Comparison of ENCODE assay signal across 8 cellular contexts in genomic region chr18:813405-814071, GRCh38. TPM values are rescaled to one million over a fixed set of nuclear protein-coding genes. Genes with fewer than 3 reads are reported as not detected.
A peak's percentile ranks its signal among the peaks of the same experiment; 100 is the strongest.
DNase-seq lines count a peak whose midpoint lies in the region; ATAC-seq, FAIRE-seq and TF ChIP-seq lines count a peak whose summit lies in the region.

No MANE protein-coding gene starts in this region.

- 14% methylated on average over 11 of the region's 11 CpGs for WGBS in thymus

- H3K27me3 Mint-ChIP-seq in activated T-cell treated with anti-CD3 and anti-CD28 coated beads, Interleukin-2, amount 50 U/mL, for 72 hours (ENCODE audit: low read depth) = no peaks in the 10 kb centered on the region
- peaks cover 6% of the 10 kb centered on the region for H3K27me3 Mint-ChIP-seq in activated CD4-positive, alpha-beta memory T cell treated with anti-CD3 and anti-CD28 coated beads for 36 hours

- H3K9me3 Mint-ChIP-seq in activated T-cell treated with anti-CD3 and anti-CD28 coated beads, Interleukin-2, amount 50 U/mL, for 72 hours = no peaks in the 10 kb centered on the region
- H3K9me3 Mint-ChIP-seq in activated CD4-positive, alpha-beta memory T cell treated with anti-CD3 and anti-CD28 coated beads for 36 hours = no peaks in the 10 kb centered on the region

- H3K9me3 ChIP-seq in keratinocyte (ENCODE audit: control insufficient read depth, low read depth, low read length) (no peaks in the 10 kb centered on the region), thymus (ENCODE audit: control insufficient read depth) (no peaks in the 10 kb centered on the region)

- H3K36me3 ChIP-seq in keratinocyte (ENCODE audit: control insufficient read depth in 2 of 2, extremely low read depth in 1 of 2, insufficient read depth in 2 of 2, low read length in 2 of 2) (no peaks in the 10 kb centered on the region), thymus (ENCODE audit: control insufficient read depth, insufficient read depth) (no peaks in the 10 kb centered on the region)

- H4K20me1 ChIP-seq in keratinocyte (ENCODE audit: control insufficient read depth, extremely low read depth, insufficient read depth, low read length) = no peaks in the 10 kb centered on the region

- DNase-seq in activated T-cell treated with anti-CD3 and anti-CD28 coated beads, Interleukin-2, amount 50 U/mL, for 72 hours = no peak
- no peak for DNase-seq in activated T-cell treated with anti-CD3 and anti-CD28 coated beads, Interleukin-2, amount 50 U/mL, for 48 hours
- no peak for DNase-seq in activated CD4-positive, alpha-beta memory T cell treated with anti-CD3 and anti-CD28 coated beads for 36 hours
- DNase-seq in keratinocyte (ENCODE audit: low read depth, low spot score) = no peak
- DNase-seq in NCI-H82 treated with DMSO at 0.1 percent for 48 hours (lab: John Stamatoyannopoulos, UW; ENCODE audit: unreplicated experiment) = no peak
- DNase-seq in anterior cingulate cortex (lab: John Stamatoyannopoulos, UW) = no peak
- DNase-seq in activated effector memory CD4-positive, alpha-beta T cell treated with anti-CD3 and anti-CD28 coated beads, Interleukin-2, amount 50 U/mL, for 16 hours = no peak

- no peak for FAIRE-seq in keratinocyte (lab: Jason Lieb, UNC)

- peak; percentile 8 to 16 for ATAC-seq in activated T-cell treated with anti-CD3 and anti-CD28 coated beads, Interleukin-2, amount 50 U/mL, for 72 hours (replicated peaks in 1 of 2)

- dilution Hi-C loops in keratinocyte (cut with MboI; ENCODE audit: extremely low pct_ligation_motif_present, low sequenced_read_pairs) = no loop called here

- peak overlapping the region; percentile 98 for H3K27ac Mint-ChIP-seq in activated T-cell treated with anti-CD3 and anti-CD28 coated beads, Interleukin-2, amount 50 U/mL, for 72 hours
- peak overlapping the region; percentile 99 for H3K27ac Mint-ChIP-seq in activated CD4-positive, alpha-beta memory T cell treated with anti-CD3 and anti-CD28 coated beads for 36 hours

- CTCF ChIA-PET in activated CD4-positive, alpha-beta memory T cell treated with anti-CD3 and anti-CD28 coated beads for 36 hours (lab: Charles Lee) = interaction anchor here (0.6 to 7.2 kb wide), 7 partner anchors 16 to 189 kb away, joined by 3 to 82 read pairs (median 4); partner anchors contain the start of gene ENOSF1

- H3K4me1 ChIP-seq in keratinocyte (ENCODE audit: control insufficient read depth, extremely low read depth, insufficient read depth, low read length) (peaks cover 3% of the 10 kb centered on the region), thymus (ENCODE audit: control insufficient read depth, insufficient read depth, low read length) (peaks cover 2% of the 10 kb centered on the region)

- H3K27ac ChIP-seq in keratinocyte (ENCODE audit: control insufficient read depth, insufficient read depth, low read length) = no peak overlapping the region
- peak overlapping the region; percentile 46 for H3K27ac ChIP-seq in thymus (ENCODE audit: low read depth)

- peaks cover 59% of the 10 kb centered on the region for H3K4me1 Mint-ChIP-seq in activated T-cell treated with anti-CD3 and anti-CD28 coated beads, Interleukin-2, amount 50 U/mL, for 72 hours (ENCODE audit: low read depth)
- H3K4me1 Mint-ChIP-seq in activated CD4-positive, alpha-beta memory T cell treated with anti-CD3 and anti-CD28 coated beads for 36 hours (ENCODE audit: low read depth) = peaks cover 48% of the 10 kb centered on the region

- H2AFZ ChIP-seq in keratinocyte (ENCODE audit: control insufficient read depth, low read length) = peak overlapping the region; percentile 95

- peak overlapping the region; percentile 78 for H3K4me2 ChIP-seq in keratinocyte (ENCODE audit: control insufficient read depth, extremely low read depth, insufficient read depth, low read depth, low read length)

- no peak for TF ChIP-seq CTCF in keratinocyte (optimal IDR thresholded peaks at IDR 0.05 in 1 of 3, IDR thresholded peaks at IDR 0.05 in 1 of 3, conservative IDR thresholded peaks at IDR 0.05 in 1 of 3; ENCODE audit: extremely low read depth in 1 of 3, insufficient read depth in 2 of 3, low read length in 3 of 3)

- peaks cover 7% of the 10 kb centered on the region in 2 donors for H3K36me3 Mint-ChIP-seq in activated T-cell treated with anti-CD3 and anti-CD28 coated beads, Interleukin-2, amount 50 U/mL, for 72 hours (ENCODE audit: insufficient read depth in 2 of 2)
- peaks cover 7% of the 10 kb centered on the region for H3K36me3 Mint-ChIP-seq in activated CD4-positive, alpha-beta memory T cell treated with anti-CD3 and anti-CD28 coated beads for 36 hours

- no peaks in the 10 kb centered on the region for H3K27me3 ChIP-seq in keratinocyte (ENCODE audit: control insufficient read depth, extremely low read depth, insufficient read depth, low read length)
- no peaks in the 10 kb centered on the region for H3K27me3 ChIP-seq in thymus (ENCODE audit: control insufficient read depth, insufficient read depth)

- no peak overlapping the region for H3K9ac ChIP-seq in keratinocyte (ENCODE audit: control insufficient read depth, extremely low read depth, insufficient read depth, low read length)

- intact Hi-C loops in activated CD4-positive, alpha-beta memory T cell treated with anti-CD3 and anti-CD28 coated beads for 36 hours (cut with micrococcal nuclease) = loop anchor here (1.0 to 5.0 kb wide), 11 partner anchors 17 to 1844 kb away; partner anchors contain the start of genes ENOSF1, METTL4, NDC80 and SMCHD1

- peak overlapping the region; percentile 95 to 97 for H3K4me3 Mint-ChIP-seq in activated T-cell treated with anti-CD3 and anti-CD28 coated beads, Interleukin-2, amount 50 U/mL, for 72 hours
- peak overlapping the region; percentile 87 for H3K4me3 Mint-ChIP-seq in activated CD4-positive, alpha-beta memory T cell treated with anti-CD3 and anti-CD28 coated beads for 36 hours

- peak overlapping the region in 2 of 3 experiments; percentile 76 to 98 for H3K4me3 ChIP-seq in keratinocyte (ENCODE audit: control insufficient read depth in 2 of 3, extremely low read depth in 1 of 3, insufficient read depth in 2 of 3, low read depth in 1 of 3, low read length in 3 of 3)
- peak overlapping the region; percentile 77 for H3K4me3 ChIP-seq in thymus (ENCODE audit: low read length)

- H3K79me2 ChIP-seq in keratinocyte (ENCODE audit: control insufficient read depth, insufficient read depth, low read length) = peaks cover 32% of the 10 kb centered on the region

- POLR2A ChIA-PET in activated CD4-positive, alpha-beta memory T cell treated with anti-CD3 and anti-CD28 coated beads for 36 hours (lab: Charles Lee) = interaction anchor here (0.8 to 4.0 kb wide), 8 partner anchors 13 to 155 kb away, joined by 3 to 27 read pairs (median 4); partner anchors contain the start of gene TYMS

- no peaks in the 10 kb centered on the region for H3K9me1 ChIP-seq in keratinocyte (ENCODE audit: control insufficient read depth, extremely low read depth, insufficient read depth, low read length)

RNA-seq across cellular contexts. Expression of gene YES1, which starts 1.5 kb away (rescaled TPM):
- total RNA-seq in activated T-cell treated with anti-CD3 and anti-CD28 coated beads, Interleukin-2, amount 50 U/mL, for 72 hours = 10 to 100 TPM; 15.3 to 22.5 TPM
- 10 to 100 TPM; 14.2 to 17.0 TPM for total RNA-seq in activated CD4-positive, alpha-beta memory T cell treated with anti-CD3 and anti-CD28 coated beads for 36 hours
- polyA plus RNA-seq in keratinocyte (16.4 to 27.8 TPM (median 22.9 TPM) in 3 replicates), thymus (18.8 TPM)
- 27.8 TPM for polyA plus RNA-seq in keratinocyte (2011; ENCODE audit: low read depth)
- 22.6 and 23.9 TPM in 2 replicates for polyA plus RNA-seq in keratinocyte (2011; cell fraction: cytosol; rRNA removed)
- 14.1 and 15.4 TPM in 2 replicates for polyA plus RNA-seq in keratinocyte (2011; cell fraction: nucleus; rRNA removed)
- 25.7 and 36.0 TPM in 2 replicates for polyA plus RNA-seq in keratinocyte (2012; ENCODE audit: low replicate concordance)
- 21.9 to 44.8 TPM (median 28.8 TPM) in 3 replicates for polyA minus RNA-seq in keratinocyte
- 32.4 TPM for polyA minus RNA-seq in keratinocyte (2011; cell fraction: cytosol; rRNA and poly(A)+ RNA removed)
- 8.1 and 11.0 TPM in 2 replicates for polyA minus RNA-seq in keratinocyte (2011; cell fraction: nucleus; rRNA and poly(A)+ RNA removed)
